8 cellular contexts compared by ENCODE assay signal in the genomic region with DNA sequence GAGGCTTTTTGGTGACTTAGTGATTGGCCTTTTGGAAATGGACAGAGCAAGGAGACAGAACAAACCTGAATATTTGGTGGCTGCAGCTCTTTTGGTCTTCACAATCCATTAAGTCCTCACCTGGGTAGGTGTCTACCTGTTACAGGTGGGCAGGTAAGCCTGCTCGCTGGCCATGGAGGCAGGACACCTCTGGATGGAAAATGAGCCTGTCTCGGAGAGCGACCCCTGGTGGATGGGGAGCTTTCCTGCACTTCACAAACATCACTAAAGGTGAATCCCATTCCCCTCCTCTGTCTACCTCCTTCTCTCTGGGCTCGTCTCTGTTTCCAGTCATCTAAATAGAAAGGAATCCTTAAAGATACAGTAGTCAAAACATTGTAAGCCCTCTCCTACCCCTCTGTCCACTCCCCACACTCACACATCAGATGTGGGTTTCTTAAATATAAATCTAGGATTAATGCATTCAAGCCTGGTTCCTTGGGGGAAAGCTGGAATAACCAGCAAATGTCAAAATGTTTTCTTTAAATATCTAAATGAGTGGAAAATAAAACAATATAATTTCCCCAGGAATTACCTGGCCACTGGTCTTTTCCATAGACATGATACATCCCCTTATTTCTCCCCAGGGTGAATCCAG.
DNase-seq lines count a peak whose midpoint lies in the region; ATAC-seq and TF ChIP-seq lines count a peak whose summit lies in the region.

No MANE protein-coding gene starts in this region.

- no peaks in the 10 kb centered on the region for H4K20me1 ChIP-seq in osteoblast (ENCODE audit: insufficient read depth, low read length)

- H3K4me1 Mint-ChIP-seq in Calu3 (ENCODE audit: low read depth, unreplicated experiment): peaks cover 7% of the 10 kb centered on the region

- no TSS peak for BruUV-seq in Calu3 (replicated peaks; lab: Mats Ljungman, UMichigan)

- H3K27me3 ChIP-seq in WERI-Rb-1 (ENCODE audit: insufficient read depth, low read depth, severe bottlenecking): peaks cover 87% of the 10 kb centered on the region
- peaks cover 5% of the 10 kb centered on the region for H3K27me3 ChIP-seq in osteoblast (ENCODE audit: insufficient read depth, low read length)

- no peaks in the 10 kb centered on the region for H3K4me1 ChIP-seq in osteoblast (ENCODE audit: insufficient read depth, low read length)

- ATAC-seq in GM18858 (IDR thresholded peaks at IDR 0.05; ENCODE audit: unreplicated experiment): no peak

- no peaks in the 10 kb centered on the region for H3K36me3 Mint-ChIP-seq in Calu3 (ENCODE audit: insufficient read depth, unreplicated experiment)

- DNase-seq in Calu3: peak; percentile 56
- DNase-seq in HuH-7.5 (ENCODE audit: low spot score): peak; percentile 31
- peak; percentile 44 for DNase-seq in WERI-Rb-1
- peak; percentile 2 for DNase-seq in choroid plexus epithelial cell (ENCODE audit: low read depth)
- no peak for DNase-seq in osteoblast (ENCODE audit: insufficient read length, low spot score, missing footprints)
- DNase-seq in NCI-H2196 treated with DMSO at 0.1 percent for 48 hours (lab: John Stamatoyannopoulos, UW; ENCODE audit: unreplicated experiment): no peak
- no peak for DNase-seq in globus pallidus (ENCODE audit: low spot score)

- H3K27ac ChIP-seq in WERI-Rb-1 (no peak overlapping the region), osteoblast (ENCODE audit: low read depth, low read length) (no peak overlapping the region)

- TF ChIP-seq CTCF in Calu3 (IDR thresholded peaks at IDR 0.05; ENCODE audit: unreplicated experiment): peak; percentile 66
- peak; percentile 94 for TF ChIP-seq CTCF in WERI-Rb-1 (IDR thresholded peaks at IDR 0.05; ENCODE audit: low read depth, low read length)
- TF ChIP-seq CTCF in choroid plexus epithelial cell (conservative IDR thresholded peaks at IDR 0.05; ENCODE audit: low read depth, low read length): peak; percentile 51
- TF ChIP-seq CTCF in osteoblast (IDR thresholded peaks at IDR 0.05; ENCODE audit: extremely low read depth, low read depth, low read length): peak; percentile 57

- intact Hi-C loops in Calu3 (cut with micrococcal nuclease; ENCODE audit: unreplicated experiment): loop anchor here (1.0 to 10.0 kb wide), 3 partner anchors 52 to 206 kb away; no protein-coding TSS in a partner anchor

- no peak overlapping the region for H2AFZ ChIP-seq in osteoblast (ENCODE audit: low read length)

- no peaks in the 10 kb centered on the region for H3K9me3 Mint-ChIP-seq in Calu3 (ENCODE audit: low read depth, unreplicated experiment)

- no peaks in the 10 kb centered on the region for H3K79me2 ChIP-seq in osteoblast (ENCODE audit: insufficient read depth, low read length)

- no peaks in the 10 kb centered on the region for H3K36me3 ChIP-seq in WERI-Rb-1
- no peaks in the 10 kb centered on the region for H3K36me3 ChIP-seq in osteoblast (ENCODE audit: insufficient read depth, low read length)

- CTCF ChIA-PET in Calu3 (lab: Charles Lee): interaction anchor here (0.9 to 1.7 kb wide), 3 partner anchors 9 to 206 kb away, joined by 3 to 4 read pairs (median 4); no protein-coding TSS in a partner anchor

- peaks cover 10% of the 10 kb centered on the region for H3K27me3 Mint-ChIP-seq in Calu3 (ENCODE audit: unreplicated experiment)

- no peak overlapping the region for H3K27ac Mint-ChIP-seq in Calu3 (ENCODE audit: unreplicated experiment)

- H3K4me3 ChIP-seq in WERI-Rb-1 (ENCODE audit: low read depth, low read length) (no peak overlapping the region), choroid plexus epithelial cell (ENCODE audit: low read depth, low read length) (no peak overlapping the region), osteoblast (ENCODE audit: insufficient read depth, low read length) (no peak overlapping the region)

- H3K9me3 ChIP-seq in WERI-Rb-1 (ENCODE audit: severe bottlenecking): no peaks in the 10 kb centered on the region
- H3K9me3 ChIP-seq in osteoblast (ENCODE audit: low read depth, low read length): no peaks in the 10 kb centered on the region

- no peak overlapping the region for H3K4me2 ChIP-seq in osteoblast (ENCODE audit: insufficient read depth, low read length)

- no peak overlapping the region for H3K4me3 Mint-ChIP-seq in Calu3 (ENCODE audit: low read depth, unreplicated experiment)

Comparison
In these comparisons a context has a peak if more than half of its experiments do, and no peak if none do; other contexts are left out.
1. DNase-seq: peak in Calu3 (single experiment), HuH-7.5 (single experiment), WERI-Rb-1 (single experiment) and choroid plexus epithelial cell (single experiment); none in osteoblast (single experiment), NCI-H2196 treated with DMSO at 0.1 percent for 48 hours (single experiment) and globus pallidus (single experiment).
2. Peak in every context shown above with its lines, with median percentiles within 50 percentile points of each other: CTCF ChIP-seq.